19 cellular contexts compared by ENCODE assay signal in genomic region chr11:96197221-96197620, GRCh38.
A peak's percentile ranks its signal among the peaks of the same experiment; 100 is the strongest.
DNase-seq lines count a peak whose midpoint lies in the region; ATAC-seq and TF ChIP-seq lines count a peak whose summit lies in the region.
"Had no signal": no experiment of that assay in that cellular context is flagged by ENCODE, and none has a peak within 500 bp of the region (broad histone marks: within the 10 kb centered on the region; RNA-seq: fewer than 3 reads in every experiment).

No MANE protein-coding gene starts in this region.

- no peak overlapping the region for H3K9ac ChIP-seq in Karpas-422 (ENCODE audit: low read length)

- H3K4me1 Mint-ChIP-seq in IgD-negative memory B cell (peaks cover 41 to 56% (median 48%) of the 10 kb centered on the region in 3 donors), neural crest cell (peaks cover 82% of the 10 kb centered on the region)

- H3K4me3 Mint-ChIP-seq in IgD-negative memory B cell (peak overlapping the region in 2 of 4 donors; percentile 69 to 84), neural crest cell (peak overlapping the region; percentile 47)
- H3K4me3 Mint-ChIP-seq: CD14-positive monocyte had no signal

- H3K36me3 Mint-ChIP-seq in IgD-negative memory B cell (peaks cover 5% of the 10 kb centered on the region), neural crest cell (ENCODE audit: low read depth) (peaks cover 13% of the 10 kb centered on the region)

- TF ChIP-seq CTCF in DOHH2 (IDR thresholded peaks at IDR 0.05; ENCODE audit: low read depth, low read length, poor library complexity, severe bottlenecking) (no peak), choroid plexus epithelial cell (conservative IDR thresholded peaks at IDR 0.05; ENCODE audit: low read depth, low read length) (no peak), neural crest cell (conservative IDR thresholded peaks at IDR 0.05) (no peak)

- H3K27ac Mint-ChIP-seq in IgD-negative memory B cell (peak overlapping the region; percentile 4 to 86 (median 60)), neural crest cell (ENCODE audit: unreplicated experiment) (peak overlapping the region; percentile 76)

- no peaks in the 10 kb centered on the region for H3K27me3 ChIP-seq in DOHH2 (ENCODE audit: control insufficient read depth, low read length)
- no peaks in the 10 kb centered on the region for H3K27me3 ChIP-seq in Karpas-422 (ENCODE audit: low read length)
- H3K27me3 ChIP-seq: colonic mucosa, esophagus squamous epithelium had no signal

- H3K9me2 ChIP-seq in DOHH2 (replicated peaks; ENCODE audit: control insufficient read depth, low read length) (no peaks in the 10 kb centered on the region), Karpas-422 (replicated peaks; ENCODE audit: insufficient read depth, low read length) (no peaks in the 10 kb centered on the region)

- H3F3A ChIP-seq in DOHH2 (ENCODE audit: control insufficient read depth, insufficient read depth) = 0 out of 2 replicates have a peak, but pooled peaks cover 2% of the 10 kb centered on the region

- H4K20me1 ChIP-seq in DOHH2 (ENCODE audit: control insufficient read depth, insufficient read depth, low read depth, low read length) = no peaks in the 10 kb centered on the region
- H4K20me1 ChIP-seq in Karpas-422 (ENCODE audit: insufficient read depth, low read depth, low read length) = no peaks in the 10 kb centered on the region

- H3K9me3 ChIP-seq in DOHH2 (ENCODE audit: control insufficient read depth, insufficient read depth, low read length) = no peaks in the 10 kb centered on the region
- no peaks in the 10 kb centered on the region for H3K9me3 ChIP-seq in Karpas-422 (ENCODE audit: low read length)
- H3K9me3 ChIP-seq: colonic mucosa, esophagus squamous epithelium had no signal

- H3K27me3 Mint-ChIP-seq in IgD-negative memory B cell = peaks cover 4% of the 10 kb centered on the region
- H3K27me3 Mint-ChIP-seq in neural crest cell (ENCODE audit: low read depth) = no peaks in the 10 kb centered on the region

- DNase-seq in choroid plexus epithelial cell (ENCODE audit: low read depth) (peak; percentile 46), neural crest cell (ENCODE audit: low read depth, low spot score) (no peak), Karpas-422 (no peak), NCI-H2196 (lab: John Stamatoyannopoulos, UW; ENCODE audit: unreplicated experiment) (no peak)
- DNase-seq: activated CD4-positive, alpha-beta T cell treated with anti-CD3 and anti-CD28 coated beads for 4 hours; activated gamma-delta T cell; colonic mucosa; esophagus squamous epithelium; NCI-H1092; NCI-H345; PC-9; retina; stimulated activated CD4-positive, alpha-beta T cell treated with anti-CD3 and anti-CD28 coated beads, Interleukin-4, amount 100 ng/mL, for 24 hours; stimulated activated naive CD8-positive, alpha-beta T cell treated with anti-CD3 and anti-CD28 coated beads, Interleukin-15, Interleukin-2, amounts not matched to agents 100 U/mL and 50 U/mL, for 24 hours; SW 1271 had no signal

- H3K4me1 ChIP-seq in DOHH2 (ENCODE audit: control insufficient read depth, low read length) = peaks cover 29% of the 10 kb centered on the region
- H3K4me1 ChIP-seq in Karpas-422 (ENCODE audit: low read length) = no peaks in the 10 kb centered on the region
- H3K4me1 ChIP-seq: colonic mucosa had no signal

- no peak for ATAC-seq in HG02571 (IDR thresholded peaks at IDR 0.05; ENCODE audit: unreplicated experiment)
- ATAC-seq: stimulated activated naive CD8-positive, alpha-beta T cell treated with anti-CD3 and anti-CD28 coated beads, Interleukin-15, Interleukin-2, amounts not matched to agents 100 U/mL and 50 U/mL, for 24 hours had no signal

- H3K4me2 ChIP-seq in DOHH2 (ENCODE audit: low read length) = peak overlapping the region; percentile 28; the same call in 1 of the 2 replicates
- no peak overlapping the region for H3K4me2 ChIP-seq in Karpas-422 (ENCODE audit: low read depth, low read length, poor library complexity, severe bottlenecking)
- H3K4me2 ChIP-seq: PC-9 had no signal

- H3K36me3 ChIP-seq in DOHH2 (ENCODE audit: control insufficient read depth, low read length) (no peaks in the 10 kb centered on the region), Karpas-422 (ENCODE audit: insufficient read depth, low read length) (no peaks in the 10 kb centered on the region)
- H3K36me3 ChIP-seq: colonic mucosa, esophagus squamous epithelium had no signal

- H3K9me3 Mint-ChIP-seq in IgD-negative memory B cell (no peaks in the 10 kb centered on the region), neural crest cell (peaks cover 8% of the 10 kb centered on the region)

- H3K27ac ChIP-seq in DOHH2 (ENCODE audit: low read depth, low read length) (no peak overlapping the region), Karpas-422 (ENCODE audit: low read length) (no peak overlapping the region)
- H3K27ac ChIP-seq: colonic mucosa, PC-9 had no signal

- H2AFZ ChIP-seq in Karpas-422 (ENCODE audit: low read length) = no peak overlapping the region
- H2AFZ ChIP-seq: PC-9 had no signal

- H3K79me2 ChIP-seq in DOHH2 (ENCODE audit: control insufficient read depth, low read length) (no peaks in the 10 kb centered on the region), Karpas-422 (ENCODE audit: low read length) (no peaks in the 10 kb centered on the region)

- H3K4me3 ChIP-seq in DOHH2 (ENCODE audit: low read length) = no peak overlapping the region
- H3K4me3 ChIP-seq in choroid plexus epithelial cell (ENCODE audit: low read depth, low read length) = no peak overlapping the region
- no peak overlapping the region for H3K4me3 ChIP-seq in Karpas-422 (ENCODE audit: low read length)
- H3K4me3 ChIP-seq: colonic mucosa, esophagus squamous epithelium, PC-9 had no signal
